1 cellular context compared by ENCODE assay signal in the genomic region with DNA sequence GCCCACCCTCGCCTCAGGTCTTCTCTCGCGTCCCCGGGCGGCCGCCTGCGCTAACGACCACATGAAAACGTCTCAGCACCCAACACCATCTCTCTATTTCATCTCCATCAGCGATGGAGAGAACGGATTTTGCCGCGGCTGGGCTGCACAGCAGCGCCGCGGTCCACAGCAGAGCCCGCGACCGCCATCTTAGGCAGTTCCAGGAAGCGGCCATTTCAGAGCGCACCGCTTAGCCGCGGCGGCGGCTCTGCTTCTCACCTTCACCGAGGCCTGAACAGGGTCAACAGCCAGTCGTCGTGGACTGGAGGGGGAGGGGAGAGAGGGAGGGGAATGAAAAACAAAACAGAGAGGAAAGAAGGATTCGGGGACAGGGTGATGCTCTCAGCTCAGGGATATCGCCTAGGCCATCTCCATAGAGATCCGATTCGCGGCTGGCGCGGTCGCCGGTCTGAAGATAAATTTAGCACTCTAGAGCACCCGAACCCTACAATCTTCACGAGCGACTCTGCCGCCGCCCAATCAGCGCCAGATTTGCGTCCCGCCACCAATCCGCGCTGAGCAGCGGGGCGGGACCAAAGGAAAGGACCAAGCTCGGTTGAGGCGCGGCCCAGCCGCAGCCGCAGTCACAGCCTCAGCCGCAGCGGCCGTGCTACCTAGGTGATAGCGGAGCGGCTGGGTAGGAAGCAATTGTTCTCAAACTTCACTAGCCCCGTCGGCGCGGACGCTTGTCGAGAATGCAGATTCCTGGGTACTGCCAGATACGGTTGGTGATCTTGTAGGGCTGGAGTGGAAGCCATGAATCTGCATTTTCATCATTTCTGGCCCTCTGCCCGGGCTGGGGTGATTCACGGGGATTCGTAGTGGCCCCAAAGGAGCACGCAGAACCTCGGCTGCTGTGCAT.
A peak's percentile ranks its signal among the peaks of the same experiment; 100 is the strongest.
TF ChIP-seq lines count a peak whose summit lies in the region.

A gene (minus strand): TSS at position 450 of the 901 bp plus-strand sequence. CDS start 3,108 bp downstream, outside the sequence.

TF ChIP-seq in K562, 482 proteins besides CTCF, POLR2A, EP300 and RAD21 (continued from another document and continues in another):
- TF ChIP-seq, protein P1, sequence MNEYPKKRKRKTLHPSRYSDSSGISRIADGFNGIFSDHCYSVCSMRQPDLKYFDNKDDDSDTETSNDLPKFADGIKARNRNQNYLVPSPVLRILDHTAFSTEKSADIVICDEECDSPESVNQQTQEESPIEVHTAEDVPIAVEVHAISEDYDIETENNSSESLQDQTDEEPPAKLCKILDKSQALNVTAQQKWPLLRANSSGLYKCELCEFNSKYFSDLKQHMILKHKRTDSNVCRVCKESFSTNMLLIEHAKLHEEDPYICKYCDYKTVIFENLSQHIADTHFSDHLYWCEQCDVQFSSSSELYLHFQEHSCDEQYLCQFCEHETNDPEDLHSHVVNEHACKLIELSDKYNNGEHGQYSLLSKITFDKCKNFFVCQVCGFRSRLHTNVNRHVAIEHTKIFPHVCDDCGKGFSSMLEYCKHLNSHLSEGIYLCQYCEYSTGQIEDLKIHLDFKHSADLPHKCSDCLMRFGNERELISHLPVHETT (CRISPR knock-in tag; conservative IDR thresholded peaks at IDR 0.05 in 1 of 2, IDR thresholded peaks at IDR 0.05 in 1 of 2), result peak in 1 of 2 experiments; percentile 59; a peak in 2 of 4 replicates
- TF ChIP-seq MAFK (IDR thresholded peaks at IDR 0.05; ENCODE audit: low read length), result peak; percentile 10
- peak; percentile 54 for TF ChIP-seq SP1 (CRISPR knock-in tag; IDR thresholded peaks at IDR 0.05)
- peak; percentile 82 for TF ChIP-seq DPF2 (IDR thresholded peaks at IDR 0.05)
- TF ChIP-seq, protein P2, sequence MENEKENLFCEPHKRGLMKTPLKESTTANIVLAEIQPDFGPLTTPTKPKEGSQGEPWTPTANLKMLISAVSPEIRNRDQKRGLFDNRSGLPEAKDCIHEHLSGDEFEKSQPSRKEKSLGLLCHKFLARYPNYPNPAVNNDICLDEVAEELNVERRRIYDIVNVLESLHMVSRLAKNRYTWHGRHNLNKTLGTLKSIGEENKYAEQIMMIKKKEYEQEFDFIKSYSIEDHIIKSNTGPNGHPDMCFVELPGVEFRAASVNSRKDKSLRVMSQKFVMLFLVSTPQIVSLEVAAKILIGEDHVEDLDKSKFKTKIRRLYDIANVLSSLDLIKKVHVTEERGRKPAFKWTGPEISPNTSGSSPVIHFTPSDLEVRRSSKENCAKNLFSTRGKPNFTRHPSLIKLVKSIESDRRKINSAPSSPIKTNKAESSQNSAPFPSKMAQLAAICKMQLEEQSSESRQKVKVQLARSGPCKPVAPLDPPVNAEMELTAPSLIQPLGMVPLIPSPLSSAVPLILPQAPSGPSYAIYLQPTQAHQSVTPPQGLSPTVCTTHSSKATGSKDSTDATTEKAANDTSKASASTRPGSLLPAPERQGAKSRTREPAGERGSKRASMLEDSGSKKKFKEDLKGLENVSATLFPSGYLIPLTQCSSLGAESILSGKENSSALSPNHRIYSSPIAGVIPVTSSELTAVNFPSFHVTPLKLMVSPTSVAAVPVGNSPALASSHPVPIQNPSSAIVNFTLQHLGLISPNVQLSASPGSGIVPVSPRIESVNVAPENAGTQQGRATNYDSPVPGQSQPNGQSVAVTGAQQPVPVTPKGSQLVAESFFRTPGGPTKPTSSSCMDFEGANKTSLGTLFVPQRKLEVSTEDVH (IDR thresholded peaks at IDR 0.05; ENCODE audit: low read depth, partially characterized antibody), result peak; percentile 25
- peak; percentile 54; the same call in 1 of the 2 replicates for TF ChIP-seq HCFC1 (IDR thresholded peaks at IDR 0.05; ENCODE audit: low read depth, low read length)
- TF ChIP-seq SNIP1 (IDR thresholded peaks at IDR 0.05; ENCODE audit: low read depth), result no peak
- TF ChIP-seq, protein P3, sequence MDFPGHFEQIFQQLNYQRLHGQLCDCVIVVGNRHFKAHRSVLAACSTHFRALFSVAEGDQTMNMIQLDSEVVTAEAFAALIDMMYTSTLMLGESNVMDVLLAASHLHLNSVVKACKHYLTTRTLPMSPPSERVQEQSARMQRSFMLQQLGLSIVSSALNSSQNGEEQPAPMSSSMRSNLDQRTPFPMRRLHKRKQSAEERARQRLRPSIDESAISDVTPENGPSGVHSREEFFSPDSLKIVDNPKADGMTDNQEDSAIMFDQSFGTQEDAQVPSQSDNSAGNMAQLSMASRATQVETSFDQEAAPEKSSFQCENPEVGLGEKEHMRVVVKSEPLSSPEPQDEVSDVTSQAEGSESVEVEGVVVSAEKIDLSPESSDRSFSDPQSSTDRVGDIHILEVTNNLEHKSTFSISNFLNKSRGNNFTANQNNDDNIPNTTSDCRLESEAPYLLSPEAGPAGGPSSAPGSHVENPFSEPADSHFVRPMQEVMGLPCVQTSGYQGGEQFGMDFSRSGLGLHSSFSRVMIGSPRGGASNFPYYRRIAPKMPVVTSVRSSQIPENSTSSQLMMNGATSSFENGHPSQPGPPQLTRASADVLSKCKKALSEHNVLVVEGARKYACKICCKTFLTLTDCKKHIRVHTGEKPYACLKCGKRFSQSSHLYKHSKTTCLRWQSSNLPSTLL (IDR thresholded peaks at IDR 0.05), result 0 out of 2 replicates have a peak, but pooled peaks have one; percentile 35
- TF ChIP-seq NR4A1 (CRISPR knock-in tag; IDR thresholded peaks at IDR 0.05), result no peak
- TF ChIP-seq NR4A1 (tag; IDR thresholded peaks at IDR 0.05), result peak; percentile 53; the same call in 1 of the 2 replicates
- TF ChIP-seq, protein P4, sequence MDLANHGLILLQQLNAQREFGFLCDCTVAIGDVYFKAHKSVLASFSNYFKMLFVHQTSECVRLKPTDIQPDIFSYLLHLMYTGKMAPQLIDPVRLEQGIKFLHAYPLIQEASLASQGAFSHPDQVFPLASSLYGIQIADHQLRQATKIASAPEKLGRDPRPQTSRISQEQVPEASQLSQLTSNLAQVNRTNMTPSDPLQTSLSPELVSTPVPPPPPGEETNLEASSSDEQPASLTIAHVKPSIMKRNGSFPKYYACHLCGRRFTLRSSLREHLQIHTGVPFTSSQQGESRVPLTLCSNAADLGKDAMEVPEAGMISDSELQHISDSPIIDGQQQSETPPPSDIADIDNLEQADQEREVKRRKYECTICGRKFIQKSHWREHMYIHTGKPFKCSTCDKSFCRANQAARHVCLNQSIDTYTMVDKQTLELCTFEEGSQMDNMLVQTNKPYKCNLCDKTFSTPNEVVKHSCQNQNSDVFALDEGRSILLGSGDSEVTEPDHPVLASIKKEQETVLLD (IDR thresholded peaks at IDR 0.05), result 0 out of 2 replicates have a peak, but pooled peaks have one; percentile 46
- TF ChIP-seq, protein P5, sequence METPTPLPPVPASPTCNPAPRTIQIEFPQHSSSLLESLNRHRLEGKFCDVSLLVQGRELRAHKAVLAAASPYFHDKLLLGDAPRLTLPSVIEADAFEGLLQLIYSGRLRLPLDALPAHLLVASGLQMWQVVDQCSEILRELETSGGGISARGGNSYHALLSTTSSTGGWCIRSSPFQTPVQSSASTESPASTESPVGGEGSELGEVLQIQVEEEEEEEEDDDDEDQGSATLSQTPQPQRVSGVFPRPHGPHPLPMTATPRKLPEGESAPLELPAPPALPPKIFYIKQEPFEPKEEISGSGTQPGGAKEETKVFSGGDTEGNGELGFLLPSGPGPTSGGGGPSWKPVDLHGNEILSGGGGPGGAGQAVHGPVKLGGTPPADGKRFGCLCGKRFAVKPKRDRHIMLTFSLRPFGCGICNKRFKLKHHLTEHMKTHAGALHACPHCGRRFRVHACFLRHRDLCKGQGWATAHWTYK (CRISPR knock-in tag; IDR thresholded peaks at IDR 0.05), result peak; percentile 59; the same call in 1 of the 2 replicates
- peak; percentile 77 for TF ChIP-seq CCNT2 (IDR thresholded peaks at IDR 0.05; ENCODE audit: borderline replicate concordance, extremely low read depth, insufficient read length, low read depth, low read length)
- TF ChIP-seq RBM25 (IDR thresholded peaks at IDR 0.05; ENCODE audit: low read depth, low read length, severe bottlenecking), result peak; percentile 96
- TF ChIP-seq, protein P6, sequence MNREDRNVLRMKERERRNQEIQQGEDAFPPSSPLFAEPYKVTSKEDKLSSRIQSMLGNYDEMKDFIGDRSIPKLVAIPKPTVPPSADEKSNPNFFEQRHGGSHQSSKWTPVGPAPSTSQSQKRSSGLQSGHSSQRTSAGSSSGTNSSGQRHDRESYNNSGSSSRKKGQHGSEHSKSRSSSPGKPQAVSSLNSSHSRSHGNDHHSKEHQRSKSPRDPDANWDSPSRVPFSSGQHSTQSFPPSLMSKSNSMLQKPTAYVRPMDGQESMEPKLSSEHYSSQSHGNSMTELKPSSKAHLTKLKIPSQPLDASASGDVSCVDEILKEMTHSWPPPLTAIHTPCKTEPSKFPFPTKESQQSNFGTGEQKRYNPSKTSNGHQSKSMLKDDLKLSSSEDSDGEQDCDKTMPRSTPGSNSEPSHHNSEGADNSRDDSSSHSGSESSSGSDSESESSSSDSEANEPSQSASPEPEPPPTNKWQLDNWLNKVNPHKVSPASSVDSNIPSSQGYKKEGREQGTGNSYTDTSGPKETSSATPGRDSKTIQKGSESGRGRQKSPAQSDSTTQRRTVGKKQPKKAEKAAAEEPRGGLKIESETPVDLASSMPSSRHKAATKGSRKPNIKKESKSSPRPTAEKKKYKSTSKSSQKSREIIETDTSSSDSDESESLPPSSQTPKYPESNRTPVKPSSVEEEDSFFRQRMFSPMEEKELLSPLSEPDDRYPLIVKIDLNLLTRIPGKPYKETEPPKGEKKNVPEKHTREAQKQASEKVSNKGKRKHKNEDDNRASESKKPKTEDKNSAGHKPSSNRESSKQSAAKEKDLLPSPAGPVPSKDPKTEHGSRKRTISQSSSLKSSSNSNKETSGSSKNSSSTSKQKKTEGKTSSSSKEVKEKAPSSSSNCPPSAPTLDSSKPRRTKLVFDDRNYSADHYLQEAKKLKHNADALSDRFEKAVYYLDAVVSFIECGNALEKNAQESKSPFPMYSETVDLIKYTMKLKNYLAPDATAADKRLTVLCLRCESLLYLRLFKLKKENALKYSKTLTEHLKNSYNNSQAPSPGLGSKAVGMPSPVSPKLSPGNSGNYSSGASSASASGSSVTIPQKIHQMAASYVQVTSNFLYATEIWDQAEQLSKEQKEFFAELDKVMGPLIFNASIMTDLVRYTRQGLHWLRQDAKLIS (CRISPR knock-in tag; IDR thresholded peaks at IDR 0.05), result no peak; the same call in 1 of the 2 replicates
- TF ChIP-seq, protein P7, sequence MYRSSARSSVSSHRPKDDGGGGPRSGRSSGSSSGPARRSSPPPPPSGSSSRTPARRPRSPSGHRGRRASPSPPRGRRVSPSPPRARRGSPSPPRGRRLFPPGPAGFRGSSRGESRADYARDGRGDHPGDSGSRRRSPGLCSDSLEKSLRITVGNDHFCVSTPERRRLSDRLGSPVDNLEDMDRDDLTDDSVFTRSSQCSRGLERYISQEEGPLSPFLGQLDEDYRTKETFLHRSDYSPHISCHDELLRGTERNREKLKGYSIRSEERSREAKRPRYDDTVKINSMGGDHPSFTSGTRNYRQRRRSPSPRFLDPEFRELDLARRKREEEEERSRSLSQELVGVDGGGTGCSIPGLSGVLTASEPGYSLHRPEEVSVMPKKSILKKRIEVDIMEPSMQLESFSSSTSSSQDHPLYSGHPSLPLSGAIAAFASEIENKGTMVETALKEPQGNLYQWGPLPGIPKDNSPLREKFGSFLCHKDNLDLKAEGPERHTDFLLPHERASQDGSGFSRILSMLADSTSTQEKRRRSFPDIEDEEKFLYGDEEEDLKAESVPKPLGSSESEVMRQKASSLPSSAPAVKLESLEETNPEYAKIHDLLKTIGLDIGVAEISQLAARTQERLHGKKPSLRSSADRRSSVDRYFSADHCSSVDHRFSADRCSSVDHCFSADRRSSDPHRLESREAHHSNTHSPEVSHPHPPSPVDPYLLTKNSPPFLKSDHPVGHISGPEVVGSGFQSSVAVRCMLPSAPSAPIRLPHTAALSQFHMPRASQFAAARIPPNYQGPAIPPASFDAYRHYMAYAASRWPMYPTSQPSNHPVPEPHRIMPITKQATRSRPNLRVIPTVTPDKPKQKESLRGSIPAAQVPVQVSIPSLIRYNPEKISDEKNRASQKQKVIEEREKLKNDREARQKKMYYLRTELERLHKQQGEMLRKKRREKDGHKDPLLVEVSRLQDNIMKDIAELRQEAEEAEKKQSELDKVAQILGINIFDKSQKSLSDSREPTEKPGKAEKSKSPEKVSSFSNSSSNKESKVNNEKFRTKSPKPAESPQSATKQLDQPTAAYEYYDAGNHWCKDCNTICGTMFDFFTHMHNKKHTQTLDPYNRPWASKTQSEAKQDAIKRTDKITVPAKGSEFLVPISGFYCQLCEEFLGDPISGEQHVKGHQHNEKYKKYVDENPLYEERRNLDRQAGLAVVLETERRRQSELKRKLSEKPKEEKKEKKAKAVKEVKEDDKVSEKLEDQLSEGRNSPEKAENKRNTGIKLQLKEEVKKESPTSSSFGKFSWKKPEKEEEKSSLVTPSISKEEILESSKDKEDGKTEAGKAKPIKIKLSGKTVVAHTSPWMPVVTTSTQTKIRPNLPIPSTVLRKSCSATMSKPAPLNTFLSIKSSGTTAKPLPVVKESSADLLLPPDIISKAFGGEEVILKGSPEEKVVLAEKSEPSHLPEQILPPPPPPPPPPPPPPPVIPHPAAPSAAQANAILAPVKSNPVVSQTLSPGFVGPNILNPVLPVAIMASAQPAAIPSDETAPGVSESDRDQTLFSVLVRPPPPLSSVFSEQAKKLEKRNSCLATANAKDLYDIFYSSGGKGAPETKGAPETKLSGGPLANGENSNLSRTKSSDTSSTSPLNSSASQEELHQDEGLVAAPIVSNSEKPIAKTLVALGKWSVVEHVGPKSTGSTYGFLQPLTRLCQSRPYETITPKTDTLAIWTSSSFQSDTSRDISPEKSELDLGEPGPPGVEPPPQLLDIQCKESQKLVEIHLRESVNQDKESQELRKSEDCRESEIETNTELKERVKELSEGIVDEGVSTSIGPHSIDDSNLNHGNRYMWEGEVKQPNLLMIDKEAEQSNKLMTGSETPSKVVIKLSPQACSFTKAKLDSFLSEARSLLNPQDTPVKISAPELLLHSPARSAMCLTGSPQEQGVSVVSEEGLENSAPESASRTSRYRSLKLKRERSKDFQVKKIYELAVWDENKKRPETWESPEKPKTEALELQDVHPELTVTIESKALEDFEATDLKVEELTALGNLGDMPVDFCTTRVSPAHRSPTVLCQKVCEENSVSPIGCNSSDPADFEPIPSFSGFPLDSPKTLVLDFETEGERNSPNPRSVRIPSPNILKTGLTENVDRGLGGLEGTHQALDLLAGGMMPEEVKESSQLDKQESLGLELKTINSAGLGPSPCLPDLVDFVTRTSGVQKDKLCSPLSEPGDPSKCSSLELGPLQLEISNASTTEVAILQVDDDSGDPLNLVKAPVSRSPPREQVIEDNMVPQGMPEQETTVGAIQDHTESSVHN (IDR thresholded peaks at IDR 0.05; ENCODE audit: borderline replicate concordance in 1 of 2, low read depth in 1 of 2), result peak in 1 of 2 experiments; percentile 97; a peak in 2 of 4 replicates
- peak; percentile 92; the same call in 1 of the 2 replicates for TF ChIP-seq LARP7 (IDR thresholded peaks at IDR 0.05)
- 0 out of 2 replicates have a peak, but pooled peaks have one; percentile 28 for TF ChIP-seq ZNF311 (CRISPR knock-in tag; IDR thresholded peaks at IDR 0.05)
- peak; percentile 72 for TF ChIP-seq SP2 (IDR thresholded peaks at IDR 0.05; ENCODE audit: extremely low read depth, low read depth, low read length, poor library complexity, severe bottlenecking)
